11 cellular contexts compared by ENCODE assay signal in the genomic region with DNA sequence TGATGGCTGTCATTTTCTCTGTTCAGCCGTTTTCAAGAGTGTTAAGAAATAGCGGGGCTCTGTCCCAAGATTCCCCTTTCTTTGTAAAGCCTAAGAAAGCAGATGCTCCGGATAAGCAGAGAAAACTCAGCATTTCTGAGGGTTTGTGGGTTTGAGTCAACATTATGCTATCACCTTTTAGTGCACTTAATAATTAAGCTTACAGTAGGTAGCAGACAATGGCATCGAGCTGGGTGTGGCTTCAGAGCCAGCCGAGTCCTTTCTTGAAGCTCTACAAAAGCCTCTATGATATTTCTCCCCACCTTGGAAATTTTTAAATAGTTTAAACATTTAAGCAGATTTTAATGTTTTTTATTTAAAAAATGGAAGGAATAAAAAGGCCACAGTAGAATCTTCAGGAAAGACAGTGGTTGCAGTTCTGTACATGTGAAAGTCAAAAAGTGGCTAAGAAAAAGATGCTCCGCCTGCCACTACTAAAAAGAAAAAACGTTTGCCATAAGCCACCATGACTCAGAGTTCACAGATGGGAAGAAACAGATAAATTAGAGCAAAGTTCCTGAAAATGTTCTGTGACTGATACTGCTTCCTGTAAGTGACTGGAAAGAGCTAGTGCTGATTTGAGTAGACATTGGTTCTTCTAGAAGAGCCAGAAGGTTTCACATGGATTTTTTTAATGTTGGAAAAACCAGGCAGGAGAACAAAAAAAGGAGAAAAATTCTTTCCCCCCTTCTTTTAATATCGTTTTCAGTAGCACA.
DNase-seq lines count a peak whose midpoint lies in the region; ATAC-seq and TF ChIP-seq lines count a peak whose summit lies in the region.
"Had no signal": no experiment of that assay in that cellular context is flagged by ENCODE, and none has a peak within 500 bp of the region (broad histone marks: within the 10 kb centered on the region; RNA-seq: fewer than 3 reads in every experiment).

No MANE protein-coding gene starts in this region.

- H3K14ac ChIP-seq in mesenchymal stem cell (ENCODE audit: low read length in 2 of 2), result no peak overlapping the region

- H2BK5ac ChIP-seq in mesenchymal stem cell (ENCODE audit: low read depth, low read length, poor library complexity, severe bottlenecking), result peak overlapping the region; percentile 31

- peak overlapping the region; percentile 61 to 85 for H3K18ac ChIP-seq in mesenchymal stem cell (ENCODE audit: low read depth in 1 of 2, low read length in 2 of 2)

- H3K27me3 ChIP-seq in brain microvascular endothelial cell (replicated peaks) (no peaks in the 10 kb centered on the region), mesenchymal stem cell (ENCODE audit: control insufficient read depth in 1 of 2, insufficient read depth in 1 of 2, low read length in 2 of 2) (peaks cover 0 to 5% of the 10 kb centered on the region in 2 experiments)

- no peak overlapping the region for H2AFZ ChIP-seq in mesenchymal stem cell (ENCODE audit: low read depth, low read length)

- no peak overlapping the region for H2BK15ac ChIP-seq in mesenchymal stem cell (ENCODE audit: low read depth, poor library complexity, severe bottlenecking)

- peak overlapping the region; percentile 81 for H2BK120ac ChIP-seq in mesenchymal stem cell (ENCODE audit: low read depth, low read length)

- H4K91ac ChIP-seq in mesenchymal stem cell (ENCODE audit: low read length), result peak overlapping the region; percentile 84

- 45% methylated on average over 4 of the region's 8 CpGs for WGBS in mesenchymal stem cell

- peak overlapping the region; percentile 70 to 100 for H2BK12ac ChIP-seq in mesenchymal stem cell (ENCODE audit: low read length in 2 of 2)

- peak overlapping the region in 1 of 2 experiments; percentile 71 for H3K4ac ChIP-seq in mesenchymal stem cell (ENCODE audit: low read depth in 1 of 2, low read length in 2 of 2)

- H3K9ac ChIP-seq in mesenchymal stem cell (ENCODE audit: low read length), result peak overlapping the region; percentile 33

- peaks cover 5% of the 10 kb centered on the region for H3K4me1 ChIP-seq in mesenchymal stem cell (ENCODE audit: control insufficient read depth, insufficient read depth, low read depth, low read length)

- H3K36me3 ChIP-seq in brain microvascular endothelial cell (replicated peaks), result no peaks in the 10 kb centered on the region
- no peaks in the 10 kb centered on the region for H3K36me3 ChIP-seq in mesenchymal stem cell (ENCODE audit: control insufficient read depth in 1 of 2, insufficient read depth in 2 of 2, low read depth in 1 of 2, low read length in 2 of 2)

- H3K9me3 ChIP-seq in mesenchymal stem cell (ENCODE audit: control insufficient read depth, low read length), result no peaks in the 10 kb centered on the region

- no peaks in the 10 kb centered on the region for H3K79me1 ChIP-seq in mesenchymal stem cell (replicated peaks; ENCODE audit: low read length, poor library complexity, severe bottlenecking)

- H3K27ac ChIP-seq in brain microvascular endothelial cell, result no peak overlapping the region
- H3K27ac ChIP-seq in mesenchymal stem cell (ENCODE audit: low read length, poor library complexity, severe bottlenecking), result peak overlapping the region; percentile 88
- no peak overlapping the region for H3K27ac ChIP-seq in substantia nigra (ENCODE audit: low read depth, low read length, poor library complexity, severe bottlenecking)

- no peak overlapping the region for H3K4me3 ChIP-seq in brain microvascular endothelial cell (ENCODE audit: low read depth, low read length)
- H3K4me3 ChIP-seq in mesenchymal stem cell (ENCODE audit: insufficient read depth in 1 of 2, low read depth in 1 of 2, low read length in 2 of 2), result no peak overlapping the region

- peak; percentile 62 for DNase-seq in AG08395 (ENCODE audit: low spot score)
- peak; percentile 92 for DNase-seq in M059J (ENCODE audit: low read depth)
- peak; percentile 44 for DNase-seq in brain microvascular endothelial cell
- DNase-seq in mesenchymal stem cell, result peak; percentile 93
- DNase-seq in stimulated activated CD4-positive, alpha-beta T cell treated with anti-CD3 and anti-CD28 coated beads, Interleukin-1b, Interleukin-23, amount 100 ng/mL, for 48 hours, result no peak
- no peak for DNase-seq in DMS153 treated with DMSO at 0.1 percent for 48 hours (lab: John Stamatoyannopoulos, UW; ENCODE audit: unreplicated experiment)
- no peak for DNase-seq in substantia nigra (lab: John Stamatoyannopoulos, UW)
- DNase-seq: CD8-positive, alpha-beta T cell; NCI-H524; posterior cingulate gyrus had no signal

- no peak overlapping the region for H3K4me2 ChIP-seq in mesenchymal stem cell (ENCODE audit: low read length, poor library complexity, severe bottlenecking)

- ATAC-seq in GM19397 (IDR thresholded peaks at IDR 0.05; ENCODE audit: unreplicated experiment), result no peak
- ATAC-seq: CD8-positive, alpha-beta T cell had no signal

- H3K23ac ChIP-seq in mesenchymal stem cell (ENCODE audit: low read length in 2 of 2), result no peak overlapping the region

- in situ Hi-C loops in brain microvascular endothelial cell (cut with HindIII; ENCODE audit: low pct_ligation_motif_present, low sequenced_read_pairs), result no loop called here

- H4K8ac ChIP-seq in mesenchymal stem cell (ENCODE audit: low read length), result no peak overlapping the region

- TF ChIP-seq CTCF in brain microvascular endothelial cell (IDR thresholded peaks at IDR 0.05; ENCODE audit: low read depth, low read length, missing control alignments), result no peak

- peak overlapping the region; percentile 85 for H2AK5ac ChIP-seq in mesenchymal stem cell (ENCODE audit: low read length, severe bottlenecking)

Comparison
In these comparisons a context has a peak if more than half of its experiments do, and no peak if none do; other contexts are left out.
1. DNase-seq: peak in AG08395 (single experiment), M059J (single experiment), brain microvascular endothelial cell (single experiment) and mesenchymal stem cell (single experiment); none in stimulated activated CD4-positive, alpha-beta T cell treated with anti-CD3 and anti-CD28 coated beads, Interleukin-1b, Interleukin-23, amount 100 ng/mL, for 48 hours (single experiment), DMS153 treated with DMSO at 0.1 percent for 48 hours (single experiment) and substantia nigra (0 of 49).